In the genomic region with DNA sequence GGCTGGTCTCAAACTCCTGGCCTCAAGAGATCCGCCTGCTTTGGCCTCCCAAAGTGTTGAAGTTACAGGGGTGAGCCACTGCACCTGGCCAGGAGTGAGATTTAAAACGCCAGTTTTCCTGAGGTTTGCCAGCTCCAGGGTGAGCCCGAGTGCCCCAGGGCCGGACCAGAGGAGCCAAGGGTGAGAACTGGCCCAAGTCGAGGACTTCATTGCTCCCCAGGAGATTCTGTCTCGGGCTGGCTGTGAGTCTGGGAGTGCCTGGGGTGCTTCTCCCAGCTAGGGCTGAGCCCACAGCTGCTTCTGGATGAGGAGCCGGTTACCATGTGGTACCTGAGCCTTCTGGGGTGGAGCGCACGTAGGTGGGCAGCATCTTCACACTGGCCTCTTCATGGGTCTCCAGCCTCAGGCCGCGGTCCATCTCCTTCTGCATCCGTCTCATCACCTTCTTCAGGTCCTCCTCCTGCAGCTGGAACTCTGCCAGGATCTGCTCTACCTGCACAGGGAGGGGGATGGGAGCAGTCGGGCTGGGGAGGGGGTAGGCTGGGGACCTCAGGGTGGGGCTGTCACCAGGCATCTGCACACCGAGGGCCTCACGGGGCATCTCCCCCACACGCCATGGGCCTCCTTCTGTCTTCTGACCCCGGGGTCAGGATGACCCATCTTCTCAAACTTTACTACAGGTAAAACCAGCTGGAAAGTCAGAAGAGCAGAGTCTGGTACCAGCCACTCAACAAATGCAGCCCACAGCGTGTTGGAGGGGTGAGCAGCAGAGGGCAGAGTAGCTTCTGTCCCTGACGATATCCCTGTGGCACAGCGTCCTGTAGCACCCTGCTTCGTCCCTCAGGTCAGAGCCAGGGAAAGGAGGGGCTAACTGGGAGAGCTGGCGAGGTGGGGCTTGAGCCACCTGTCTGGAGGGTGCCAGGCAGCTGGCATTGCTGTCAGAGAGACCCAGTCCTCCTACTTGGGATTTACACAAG, we compare ENCODE assay signal across 30 cellular contexts. TPM values are rescaled to one million over a fixed set of nuclear protein-coding genes. Genes with fewer than 3 reads are reported as not detected.
A peak's percentile ranks its signal among the peaks of the same experiment; 100 is the strongest.
DNase-seq lines count a peak whose midpoint lies in the region; ATAC-seq, FAIRE-seq and TF ChIP-seq lines count a peak whose summit lies in the region.
"Had no signal": no experiment of that assay in that cellular context is flagged by ENCODE, and none has a peak within 500 bp of the region (broad histone marks: within the 10 kb centered on the region; RNA-seq: fewer than 3 reads in every experiment).

No MANE protein-coding gene starts in this region.

- DNase-seq in natural killer cell treated with Interleukin-12 subunit alpha and Interleukin-12 subunit beta and Interleukin-15 and Interleukin-18, amount 100 ng/mL, for 72 hours (ENCODE audit: low spot score): peak; percentile 55
- DNase-seq in natural killer cell: no peak
- no peak for DNase-seq in Panc1 (ENCODE audit: low read depth, low spot score)
- DNase-seq in left ventricle myocardium superior: no peak
- no peak for DNase-seq in urothelium cell line (ENCODE audit: low spot score)
- DNase-seq in hippocampal formation (lab: John Stamatoyannopoulos, UW): no peak
- no peak for DNase-seq in central memory CD4-positive, alpha-beta T cell
- no peak for DNase-seq in upper lobe of right lung
- DNase-seq: activated CD8-positive, alpha-beta memory T cell treated with anti-CD3 and anti-CD28 coated beads for 24 hours; activated T-cell treated with anti-CD3 and anti-CD28 coated beads, Interleukin-2, amount 50 U/mL, for 72 hours; CD4-positive, alpha-beta memory T cell; cerebellar nuclear complex; DMS79; effector CD8-positive, alpha-beta T cell; left colon; mucosa of descending colon; NCI-H1092 treated with DMSO at 0.1 percent for 48 hours; NCI-H2081 treated with DMSO at 0.1 percent for 48 hours; NCI-H748 treated with DMSO at 0.1 percent for 48 hours; stimulated activated CD4-positive, alpha-beta T cell treated with anti-CD3 and anti-CD28 coated beads, Interleukin-4, amount 100 ng/mL, for 4 hours; stomach had no signal

- BruUV-seq in Panc1 (replicated peaks; lab: Mats Ljungman, UMichigan): no TSS peak

- no peaks in the 10 kb centered on the region for H3K4me1 Mint-ChIP-seq in natural killer cell treated with Interleukin-12 subunit alpha and Interleukin-12 subunit beta and Interleukin-15 and Interleukin-18, amount 100 ng/mL, for 72 hours (ENCODE audit: low read depth in 2 of 2)
- H3K4me1 Mint-ChIP-seq in natural killer cell: no peaks in the 10 kb centered on the region
- H3K4me1 Mint-ChIP-seq: CD4-positive, alpha-beta memory T cell had no signal

- H3K4me3 Mint-ChIP-seq in natural killer cell treated with Interleukin-12 subunit alpha and Interleukin-12 subunit beta and Interleukin-15 and Interleukin-18, amount 100 ng/mL, for 72 hours: no peak overlapping the region
- no peak overlapping the region for H3K4me3 Mint-ChIP-seq in natural killer cell
- H3K4me3 Mint-ChIP-seq: activated T-cell treated with anti-CD3 and anti-CD28 coated beads, Interleukin-2, amount 50 U/mL, for 72 hours; CD4-positive, alpha-beta memory T cell; type B pancreatic cell had no signal

- H3K36me3 ChIP-seq in Panc1 (ENCODE audit: control insufficient read depth, insufficient read depth, low read length) (no peaks in the 10 kb centered on the region), upper lobe of right lung (no peaks in the 10 kb centered on the region)
- H3K36me3 ChIP-seq: ascending aorta, esophagus muscularis mucosa, stomach had no signal

- H3K9me3 ChIP-seq in Panc1 (ENCODE audit: control insufficient read depth, insufficient read depth, low read depth, low read length): no peaks in the 10 kb centered on the region
- no peaks in the 10 kb centered on the region for H3K9me3 ChIP-seq in upper lobe of right lung
- H3K9me3 ChIP-seq: ascending aorta, esophagus muscularis mucosa, mucosa of descending colon, stomach had no signal

- peak; percentile 63 for FAIRE-seq in urothelium cell line (lab: Jason Lieb, UNC)
- FAIRE-seq: GM12892, H54, RCC 7860 had no signal

- no peaks in the 10 kb centered on the region for H3K36me3 Mint-ChIP-seq in natural killer cell treated with Interleukin-12 subunit alpha and Interleukin-12 subunit beta and Interleukin-15 and Interleukin-18, amount 100 ng/mL, for 72 hours
- H3K36me3 Mint-ChIP-seq in natural killer cell: no peaks in the 10 kb centered on the region
- H3K36me3 Mint-ChIP-seq: activated naive CD4-positive, alpha-beta T cell treated with anti-CD3 and anti-CD28 coated beads, Interleukin-2, amount 50 U/mL, for 72 hours; CD4-positive, alpha-beta memory T cell; type B pancreatic cell had no signal

- no peak overlapping the region for H3K4me3 ChIP-seq in Panc1 (ENCODE audit: low read depth in 2 of 2, low read length in 2 of 2)
- H3K4me3 ChIP-seq in upper lobe of right lung: no peak overlapping the region
- H3K4me3 ChIP-seq: ascending aorta, esophagus muscularis mucosa, mucosa of descending colon, stomach had no signal

- no peaks in the 10 kb centered on the region for H3K27me3 ChIP-seq in Panc1 (ENCODE audit: control insufficient read depth, insufficient read depth, low read length)
- H3K27me3 ChIP-seq in upper lobe of right lung: no peaks in the 10 kb centered on the region
- H3K27me3 ChIP-seq: ascending aorta, esophagus muscularis mucosa had no signal

- no peaks in the 10 kb centered on the region for H3K27me3 Mint-ChIP-seq in natural killer cell treated with Interleukin-12 subunit alpha and Interleukin-12 subunit beta and Interleukin-15 and Interleukin-18, amount 100 ng/mL, for 72 hours
- no peaks in the 10 kb centered on the region for H3K27me3 Mint-ChIP-seq in natural killer cell (ENCODE audit: low read depth in 2 of 2)
- H3K27me3 Mint-ChIP-seq: type B pancreatic cell had no signal

- POLR2A ChIA-PET in Panc1 (lab: Charles Lee): no interaction called here

- intact Hi-C loops in natural killer cell (cut with micrococcal nuclease): no loop called here
- intact Hi-C loops in Panc1 (cut with micrococcal nuclease; ENCODE audit: unreplicated experiment): no loop called here
- intact Hi-C loops in left ventricle myocardium superior (cut with micrococcal nuclease): no loop called here
- intact Hi-C loops in upper lobe of right lung (cut with DNase I): no loop called here

- in situ Hi-C loops in Panc1 (cut with HindIII; ENCODE audit: low pct_unique_long_range_greater_than_20kb, low sequenced_read_pairs): no loop called here

- H3K27ac ChIP-seq in Panc1 (ENCODE audit: low read length): no peak overlapping the region
- H3K27ac ChIP-seq in upper lobe of right lung: no peak overlapping the region
- H3K27ac ChIP-seq: ascending aorta, esophagus muscularis mucosa, stomach had no signal

- CTCF ChIA-PET in Panc1 (lab: Charles Lee): no interaction called here

- no peak for ATAC-seq in natural killer cell treated with Interleukin-12 subunit alpha and Interleukin-12 subunit beta and Interleukin-15 and Interleukin-18, amount 100 ng/mL, for 72 hours
- ATAC-seq in natural killer cell: no peak
- ATAC-seq in Panc1: peak; percentile 44; the same call in 1 of the 2 replicates
- peak; percentile 55 for ATAC-seq in left ventricle myocardium superior
- no peak for ATAC-seq in upper lobe of right lung
- ATAC-seq: activated naive CD4-positive, alpha-beta T cell treated with anti-CD3 and anti-CD28 coated beads, Interleukin-2, amount 50 U/mL, for 72 hours; activated T-cell treated with anti-CD3 and anti-CD28 coated beads, Interleukin-2, amount 50 U/mL, for 72 hours; left colon; mucosa of descending colon; SK-N-SH treated with all-trans-retinoic acid at 6 μM for 48 hours had no signal

- no peak overlapping the region for H3K27ac Mint-ChIP-seq in natural killer cell treated with Interleukin-12 subunit alpha and Interleukin-12 subunit beta and Interleukin-15 and Interleukin-18, amount 100 ng/mL, for 72 hours
- H3K27ac Mint-ChIP-seq in natural killer cell: no peak overlapping the region
- H3K27ac Mint-ChIP-seq: activated naive CD4-positive, alpha-beta T cell treated with anti-CD3 and anti-CD28 coated beads, Interleukin-2, amount 50 U/mL, for 72 hours; activated T-cell treated with anti-CD3 and anti-CD28 coated beads, Interleukin-2, amount 50 U/mL, for 72 hours; type B pancreatic cell had no signal

- 0 out of 2 replicates have a peak, but pooled peaks cover 4% of the 10 kb centered on the region for H3K4me1 ChIP-seq in Panc1 (ENCODE audit: control insufficient read depth, insufficient read depth, low read length)
- H3K4me1 ChIP-seq in upper lobe of right lung: no peaks in the 10 kb centered on the region
- H3K4me1 ChIP-seq: ascending aorta, esophagus muscularis mucosa, stomach had no signal

- no peaks in the 10 kb centered on the region for H3K9me3 Mint-ChIP-seq in natural killer cell treated with Interleukin-12 subunit alpha and Interleukin-12 subunit beta and Interleukin-15 and Interleukin-18, amount 100 ng/mL, for 72 hours
- H3K9me3 Mint-ChIP-seq in natural killer cell: no peaks in the 10 kb centered on the region
- H3K9me3 Mint-ChIP-seq: activated naive CD4-positive, alpha-beta T cell treated with anti-CD3 and anti-CD28 coated beads, Interleukin-2, amount 50 U/mL, for 72 hours; activated T-cell treated with anti-CD3 and anti-CD28 coated beads, Interleukin-2, amount 50 U/mL, for 72 hours; CD4-positive, alpha-beta memory T cell; type B pancreatic cell had no signal

- no peak for TF ChIP-seq CTCF in natural killer cell (IDR thresholded peaks at IDR 0.05)
- TF ChIP-seq CTCF in Panc1 (IDR thresholded peaks at IDR 0.05): no peak
- no peak for TF ChIP-seq CTCF in upper lobe of right lung (IDR thresholded peaks at IDR 0.05)

RNA-seq across cellular contexts. Expression of a gene that starts 12.1 kb away (rescaled TPM):
- total RNA-seq in natural killer cell treated with Interleukin-12 subunit alpha and Interleukin-12 subunit beta and Interleukin-15 and Interleukin-18, amount 100 ng/mL, for 72 hours: not detected
- total RNA-seq in natural killer cell (not detected), Panc1 (2021; ENCODE audit: unreplicated experiment) (not detected), left ventricle myocardium superior (2,865 TPM), upper lobe of right lung (3.1 TPM)
- polyA plus RNA-seq in Panc1 (2012; ENCODE audit: insufficient read length): not detected
- total RNA-seq: activated naive CD4-positive, alpha-beta T cell treated with anti-CD3 and anti-CD28 coated beads, Interleukin-2, amount 50 U/mL, for 72 hours; activated T-cell treated with anti-CD3 and anti-CD28 coated beads, Interleukin-2, amount 50 U/mL, for 72 hours; ascending aorta; CD4-positive, alpha-beta memory T cell; esophagus muscularis mucosa; left colon; renal cortical epithelial cell; stomach had no signal
- polyA plus RNA-seq: CD4-positive, alpha-beta memory T cell had no signal

RNA-seq across cellular contexts. Expression of a gene that starts 29.9 kb away (rescaled TPM):
- 100 to 1,000 TPM; 101 to 229 TPM for total RNA-seq in natural killer cell treated with Interleukin-12 subunit alpha and Interleukin-12 subunit beta and Interleukin-15 and Interleukin-18, amount 100 ng/mL, for 72 hours
- total RNA-seq in natural killer cell: 10 to 100 TPM; 30.1 to 38.3 (median 38.1) TPM
- 195 TPM for total RNA-seq in Panc1 (2021; ENCODE audit: unreplicated experiment)
- 263 TPM for polyA plus RNA-seq in Panc1 (2012; ENCODE audit: insufficient read length)
- total RNA-seq in left ventricle myocardium superior: 92.9 TPM
- 60.2 TPM for total RNA-seq in upper lobe of right lung

RNA-seq across cellular contexts. Expression of a gene that starts 36.0 kb away (rescaled TPM):
- total RNA-seq in natural killer cell treated with Interleukin-12 subunit alpha and Interleukin-12 subunit beta and Interleukin-15 and Interleukin-18, amount 100 ng/mL, for 72 hours: under 1 TPM in 1 of 2 donors, not detected in 1; 0.24 TPM
- total RNA-seq in natural killer cell (not detected), Panc1 (2021; ENCODE audit: unreplicated experiment) (0.36 TPM), left ventricle myocardium superior (1.4 TPM), upper lobe of right lung (0.23 TPM)
- polyA plus RNA-seq in Panc1 (2012; ENCODE audit: insufficient read length): 0.64 TPM

RNA-seq across cellular contexts. Expression of a gene that starts 47.5 kb away (rescaled TPM):
- total RNA-seq in natural killer cell treated with Interleukin-12 subunit alpha and Interleukin-12 subunit beta and Interleukin-15 and Interleukin-18, amount 100 ng/mL, for 72 hours: 10 to 100 TPM; 93.1 to 99.3 TPM
- total RNA-seq in natural killer cell (100 to 1,000 TPM in 1 of 3 donors, 10 to 100 TPM in 2; 72.4 to 107 (median 87.1) TPM), Panc1 (2021; ENCODE audit: unreplicated experiment) (207 TPM), left ventricle myocardium superior (58.4 TPM), upper lobe of right lung (54.7 TPM)
- polyA plus RNA-seq in Panc1 (2012; ENCODE audit: insufficient read length): 160 TPM

RNA-seq across cellular contexts. Expression of a gene that starts 49.1 kb away (rescaled TPM):
- 1 to 10 TPM; 1.0 to 2.4 TPM for total RNA-seq in natural killer cell treated with Interleukin-12 subunit alpha and Interleukin-12 subunit beta and Interleukin-15 and Interleukin-18, amount 100 ng/mL, for 72 hours
- total RNA-seq in natural killer cell (1 to 10 TPM; 3.3 to 9.0 (median 6.4) TPM), Panc1 (2021; ENCODE audit: unreplicated experiment) (0.62 TPM), left ventricle myocardium superior (18.4 TPM), upper lobe of right lung (272 TPM)
- 1.2 TPM for polyA plus RNA-seq in Panc1 (2012; ENCODE audit: insufficient read length)

Comparison
In these comparisons a context has a peak if more than half of its experiments do, and no peak if none do; other contexts are left out.
1. ATAC-seq: peak in Panc1 (single experiment) and left ventricle myocardium superior (single experiment); none in natural killer cell treated with Interleukin-12 subunit alpha and Interleukin-12 subunit beta and Interleukin-15 and Interleukin-18, amount 100 ng/mL, for 72 hours (0 of 2), natural killer cell (0 of 3) and upper lobe of right lung (single experiment).
2. RNA of a gene that starts 12.1 kb away (total RNA-seq): 2,865 TPM in left ventricle myocardium superior (single experiment); 3.1 TPM in upper lobe of right lung (single experiment), not detected in natural killer cell treated with Interleukin-12 subunit alpha and Interleukin-12 subunit beta and Interleukin-15 and Interleukin-18, amount 100 ng/mL, for 72 hours, not detected in natural killer cell and not detected in Panc1 (single experiment); every median in the first group is over 100 times any median in the second.